ENCODE assay signal across 18 cellular contexts in the genomic region with DNA sequence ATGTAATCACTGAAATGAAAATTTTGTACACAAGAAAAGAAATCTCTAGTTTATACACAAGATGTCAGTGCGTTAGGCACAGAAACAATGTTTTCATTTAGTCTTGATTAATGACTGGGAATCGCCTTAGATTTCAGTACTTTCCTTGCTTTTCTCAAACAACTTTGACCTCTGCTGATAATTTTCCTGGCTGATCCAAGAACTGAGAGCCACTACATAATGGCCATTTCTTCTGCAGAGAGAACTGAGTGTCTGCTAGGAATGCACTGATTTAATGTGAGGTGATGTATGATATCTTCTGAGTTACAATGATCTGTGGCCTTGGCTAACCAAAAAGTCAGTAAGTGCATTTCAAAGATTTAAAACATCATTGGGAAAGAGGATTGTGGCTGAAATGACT.
DNase-seq lines count a peak whose midpoint lies in the region; ATAC-seq and TF ChIP-seq lines count a peak whose summit lies in the region.
"Had no signal": no experiment of that assay in that cellular context is flagged by ENCODE, and none has a peak within 500 bp of the region (broad histone marks: within the 10 kb centered on the region; RNA-seq: fewer than 3 reads in every experiment).

No MANE protein-coding gene starts in this region.

- H3K4me1 ChIP-seq in left ventricle myocardium inferior, result peaks cover 9% of the 10 kb centered on the region
- peaks cover 0 to 10% (median 0%) of the 10 kb centered on the region in 9 donors for H3K4me1 ChIP-seq in heart right ventricle
- H3K4me1 ChIP-seq in upper lobe of right lung, result no peaks in the 10 kb centered on the region

- intact Hi-C loops in left ventricle myocardium inferior (cut with micrococcal nuclease), result no loop called here
- intact Hi-C loops in heart right ventricle (cut with DNase I), result no loop called here
- intact Hi-C loops in upper lobe of right lung (cut with DNase I), result no loop called here

- peaks cover 20% of the 10 kb centered on the region for H3K9me3 ChIP-seq in left ventricle myocardium inferior (replicated peaks)
- peaks cover 0 to 13% (median 0%) of the 10 kb centered on the region in 11 donors for H3K9me3 ChIP-seq in heart right ventricle
- H3K9me3 ChIP-seq in upper lobe of right lung, result no peaks in the 10 kb centered on the region

- H3K27ac ChIP-seq in left ventricle myocardium inferior (replicated peaks) (peak overlapping the region; percentile 24), heart right ventricle (no peak overlapping the region), upper lobe of right lung (no peak overlapping the region)
- H3K27ac ChIP-seq: BLaER1, KMS-11 had no signal

- 34 to 62% methylated on average over 2 of the region's 2 CpGs for WGBS in heart right ventricle, 2 donors

- no peak overlapping the region for H3K4me3 ChIP-seq in left ventricle myocardium inferior
- H3K4me3 ChIP-seq in heart right ventricle, result no peak overlapping the region
- no peak overlapping the region for H3K4me3 ChIP-seq in fibroblast of villous mesenchyme (ENCODE audit: low read depth, low read length)
- no peak overlapping the region for H3K4me3 ChIP-seq in upper lobe of right lung
- H3K4me3 ChIP-seq: BLaER1 had no signal

- DNase-seq in left ventricle myocardium inferior (no peak), heart right ventricle (no peak), fibroblast of villous mesenchyme (ENCODE audit: low read depth) (peak; percentile 41), upper lobe of right lung (no peak), NCI-H2227 treated with DMSO at 0.1 percent for 48 hours (lab: John Stamatoyannopoulos, UW) (no peak), left lobe of liver (ENCODE audit: low spot score) (no peak)
- no peak for DNase-seq in activated CD4-positive, alpha-beta T cell treated with anti-CD3 and anti-CD28 coated beads for 48 hours
- DNase-seq: Calu3; CD8-positive, alpha-beta T cell; EL; NCI-H1417; NCI-H187; NCI-H2107; NCI-H524; NCI-H82 had no signal

- H3K36me3 ChIP-seq in left ventricle myocardium inferior (no peaks in the 10 kb centered on the region), heart right ventricle (no peaks in the 10 kb centered on the region), upper lobe of right lung (no peaks in the 10 kb centered on the region)
- H3K36me3 ChIP-seq: BLaER1 had no signal

- no peak for TF ChIP-seq CTCF in left ventricle myocardium inferior (IDR thresholded peaks at IDR 0.05; ENCODE audit: borderline replicate concordance)
- no peak for TF ChIP-seq CTCF in heart right ventricle (IDR thresholded peaks at IDR 0.05)
- no peak for TF ChIP-seq CTCF in fibroblast of villous mesenchyme (IDR thresholded peaks at IDR 0.05; ENCODE audit: insufficient read depth, low read depth, low read length)
- no peak for TF ChIP-seq CTCF in upper lobe of right lung (IDR thresholded peaks at IDR 0.05)

- no peak for ATAC-seq in heart right ventricle
- peak; percentile 63 for ATAC-seq in SK-N-SH treated with all-trans-retinoic acid at 6 μM for 48 hours
- ATAC-seq in upper lobe of right lung, result peak; percentile 26
- no peak for ATAC-seq in left lobe of liver
- ATAC-seq: CD8-positive, alpha-beta T cell had no signal

- no peaks in the 10 kb centered on the region for H3K27me3 ChIP-seq in left ventricle myocardium inferior (ENCODE audit: low read depth)
- no peaks in the 10 kb centered on the region for H3K27me3 ChIP-seq in heart right ventricle
- no peaks in the 10 kb centered on the region for H3K27me3 ChIP-seq in upper lobe of right lung
- H3K27me3 ChIP-seq: BLaER1 had no signal

TF ChIP-seq in SK-N-SH treated with all-trans-retinoic acid at 6 μM for 48 hours, 23 proteins besides CTCF, POLR2A, EP300 and RAD21:
- TF ChIP-seq, protein P1, sequence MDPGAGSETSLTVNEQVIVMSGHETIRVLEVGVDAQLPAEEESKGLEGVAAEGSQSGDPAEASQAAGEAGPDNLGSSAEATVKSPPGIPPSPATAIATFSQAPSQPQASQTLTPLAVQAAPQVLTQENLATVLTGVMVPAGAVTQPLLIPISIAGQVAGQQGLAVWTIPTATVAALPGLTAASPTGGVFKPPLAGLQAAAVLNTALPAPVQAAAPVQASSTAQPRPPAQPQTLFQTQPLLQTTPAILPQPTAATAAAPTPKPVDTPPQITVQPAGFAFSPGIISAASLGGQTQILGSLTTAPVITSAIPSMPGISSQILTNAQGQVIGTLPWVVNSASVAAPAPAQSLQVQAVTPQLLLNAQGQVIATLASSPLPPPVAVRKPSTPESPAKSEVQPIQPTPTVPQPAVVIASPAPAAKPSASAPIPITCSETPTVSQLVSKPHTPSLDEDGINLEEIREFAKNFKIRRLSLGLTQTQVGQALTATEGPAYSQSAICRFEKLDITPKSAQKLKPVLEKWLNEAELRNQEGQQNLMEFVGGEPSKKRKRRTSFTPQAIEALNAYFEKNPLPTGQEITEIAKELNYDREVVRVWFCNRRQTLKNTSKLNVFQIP (CRISPR knock-in tag; IDR thresholded peaks at IDR 0.05; ENCODE audit: borderline replicate concordance, low read depth), result no peak
- TF ChIP-seq ZNF565 (CRISPR knock-in tag; conservative IDR thresholded peaks at IDR 0.05; ENCODE audit: low read depth) (no peak), ZNF70 (CRISPR knock-in tag; IDR thresholded peaks at IDR 0.05) (no peak), ISL1 (CRISPR knock-in tag; IDR thresholded peaks at IDR 0.05) (peak; percentile 96), ESRRG (CRISPR knock-in tag; IDR thresholded peaks at IDR 0.05) (no peak), OSR1 (CRISPR knock-in tag; IDR thresholded peaks at IDR 0.05) (no peak), CSDC2 (CRISPR knock-in tag; IDR thresholded peaks at IDR 0.05) (no peak; the same call in 1 of the 2 replicates)

Comparison
In these comparisons a context has a peak if more than half of its experiments do, and no peak if none do; other contexts are left out.
1. ATAC-seq: peak in SK-N-SH treated with all-trans-retinoic acid at 6 μM for 48 hours (single experiment) and upper lobe of right lung (single experiment); none in heart right ventricle (0 of 8) and left lobe of liver (single experiment).